In genomic region chr6:370555-370954, GRCh38 we compare ENCODE assay signal across 30 cellular contexts. TPM values are rescaled to one million over a fixed set of nuclear protein-coding genes. Genes with fewer than 3 reads are reported as not detected.
"Had no signal": no experiment of that assay in that cellular context is flagged by ENCODE, and none has a peak within 500 bp of the region (broad histone marks: within the 10 kb centered on the region; RNA-seq: fewer than 3 reads in every experiment).

No MANE protein-coding gene starts in this region.

- H3K9me3 ChIP-seq: adrenal gland, esophagus squamous epithelium, gastroesophageal sphincter had no signal

- H3K27ac ChIP-seq: adrenal gland, brain microvascular endothelial cell, epithelial cell of prostate, esophagus squamous epithelium, gastroesophageal sphincter, WERI-Rb-1 had no signal

- H3K36me3 ChIP-seq: adrenal gland, brain microvascular endothelial cell, esophagus squamous epithelium, gastroesophageal sphincter, WERI-Rb-1 had no signal

- H3K4me1 ChIP-seq: adrenal gland, esophagus squamous epithelium had no signal

- ATAC-seq: activated CD4-positive, CD25-positive, alpha-beta regulatory T cell treated with anti-CD3 and anti-CD28 coated beads, Interleukin-2, amount 50 U/mL, for 24 hours; activated CD8-positive, alpha-beta T cell treated with anti-CD3 and anti-CD28 coated beads for 36 hours; activated naive CD8-positive, alpha-beta T cell treated with anti-CD3 and anti-CD28 coated beads, Interleukin-2, amount 50 U/mL, for 24 hours; effector memory CD8-positive, alpha-beta T cell; gastroesophageal sphincter; T-helper 17 cell had no signal

- DNase-seq: activated B cell treated with CpG ODN at 0.5 μM for 24 hours; activated CD4-positive, alpha-beta T cell treated with anti-CD3 and anti-CD28 coated beads for 48 hours; activated CD4-positive, alpha-beta T cell treated with anti-CD3 and anti-CD28 coated beads, Interleukin-2, amount 50 U/mL, for 1 hour; activated CD4-positive, alpha-beta T cell treated with anti-CD3 and anti-CD28 coated beads, Interleukin-2, amount 50 U/mL, for 48 hours; activated CD8-positive, alpha-beta memory T cell treated with anti-CD3 and anti-CD28 coated beads for 24 hours; activated CD8-positive, alpha-beta T cell treated with anti-CD3 and anti-CD28 coated beads for 36 hours; activated effector memory CD4-positive, alpha-beta T cell treated with anti-CD3 and anti-CD28 coated beads, Interleukin-2, amount 50 U/mL, for 16 hours; activated naive CD4-positive, alpha-beta T cell treated with anti-CD3 and anti-CD28 coated beads for 36 hours; activated naive CD8-positive, alpha-beta T cell treated with anti-CD3 and anti-CD28 coated beads for 36 hours; activated naive CD8-positive, alpha-beta T cell treated with anti-CD3 and anti-CD28 coated beads, Interleukin-2, amount 50 U/mL, for 24 hours; activated T-cell treated with anti-CD3 and anti-CD28 coated beads, Interleukin-2, amount 50 U/mL, for 1 hour; activated T-cell treated with anti-CD3 and anti-CD28 coated beads, Interleukin-2, amount 50 U/mL, for 48 hours; adrenal gland; brain microvascular endothelial cell; cortex of kidney; dermis blood vessel endothelial cell; effector CD4-positive, alpha-beta T cell; effector memory CD8-positive, alpha-beta T cell; esophagus squamous epithelium; foreskin melanocyte; T-helper 1 cell; T-helper 17 cell; T1000; WERI-Rb-1 had no signal

- H3K4me3 ChIP-seq: adrenal gland, esophagus squamous epithelium, gastroesophageal sphincter had no signal

RNA-seq across cellular contexts. Expression of gene IRF4, which starts 21.0 kb away (rescaled TPM):
- total RNA-seq: bronchial epithelial cell, dermis blood vessel endothelial cell, endothelial cell of umbilical vein, glomerular endothelial cell had no signal
- polyA plus RNA-seq: endothelial cell of umbilical vein had no signal
